Comparison of ENCODE assay signal across 15 cellular contexts in the genomic region with DNA sequence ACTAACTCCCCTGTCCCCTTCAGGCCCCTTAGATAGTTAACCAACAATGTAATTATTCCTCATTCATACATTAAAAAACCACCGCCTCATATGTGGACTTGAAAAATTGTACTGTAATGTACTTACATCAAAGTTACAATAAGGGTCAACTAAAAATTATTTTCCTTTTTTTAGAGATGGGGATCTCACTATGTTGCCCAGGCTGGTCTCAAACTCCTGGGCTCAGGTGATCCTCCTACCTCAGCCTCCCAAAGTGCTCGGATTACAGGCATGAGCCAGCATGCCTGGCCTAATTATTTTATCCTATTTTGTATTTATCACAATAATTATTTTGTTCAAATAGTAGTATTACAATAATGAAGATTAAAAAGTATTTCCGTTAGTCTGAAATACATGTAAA. TPM values are rescaled to one million over a fixed set of nuclear protein-coding genes. Genes with fewer than 3 reads are reported as not detected.
DNase-seq lines count a peak whose midpoint lies in the region; ATAC-seq and TF ChIP-seq lines count a peak whose summit lies in the region.
"Had no signal": no experiment of that assay in that cellular context is flagged by ENCODE, and none has a peak within 500 bp of the region (broad histone marks: within the 10 kb centered on the region; RNA-seq: fewer than 3 reads in every experiment).

No MANE protein-coding gene starts in this region.

- H3K27ac Mint-ChIP-seq in natural killer cell = peak overlapping the region; percentile 66 to 68
- no peak overlapping the region for H3K27ac Mint-ChIP-seq in natural killer cell treated with Interleukin-12 subunit alpha and Interleukin-12 subunit beta and Interleukin-15 and Interleukin-18, amount 100 ng/mL, for 72 hours
- peak overlapping the region; percentile 51 for H3K27ac Mint-ChIP-seq in activated naive CD8-positive, alpha-beta T cell treated with anti-CD3 and anti-CD28 coated beads for 36 hours
- H3K27ac Mint-ChIP-seq: CD4-positive, CD25-positive, alpha-beta regulatory T cell had no signal

- H3K9me3 ChIP-seq in tibial nerve = no peaks in the 10 kb centered on the region
- H3K9me3 ChIP-seq: BLaER1 treated with 17β-estradiol and CSF1 and Interleukin-3, amounts not matched to agents 10 nM and 100 nM had no signal

- intact Hi-C loops in natural killer cell (cut with micrococcal nuclease) = no loop called here

- TF ChIP-seq EP300 in tibial nerve (IDR thresholded peaks at IDR 0.05) = no peak

- no peak overlapping the region for H3K4me3 Mint-ChIP-seq in natural killer cell
- no peak overlapping the region for H3K4me3 Mint-ChIP-seq in natural killer cell treated with Interleukin-12 subunit alpha and Interleukin-12 subunit beta and Interleukin-15 and Interleukin-18, amount 100 ng/mL, for 72 hours
- H3K4me3 Mint-ChIP-seq in activated naive CD8-positive, alpha-beta T cell treated with anti-CD3 and anti-CD28 coated beads for 36 hours = no peak overlapping the region
- H3K4me3 Mint-ChIP-seq: CD4-positive, CD25-positive, alpha-beta regulatory T cell had no signal

- peaks cover 16% of the 10 kb centered on the region for H3K36me3 Mint-ChIP-seq in natural killer cell
- peaks cover 29% of the 10 kb centered on the region for H3K36me3 Mint-ChIP-seq in natural killer cell treated with Interleukin-12 subunit alpha and Interleukin-12 subunit beta and Interleukin-15 and Interleukin-18, amount 100 ng/mL, for 72 hours
- peaks cover 37% of the 10 kb centered on the region for H3K36me3 Mint-ChIP-seq in activated naive CD8-positive, alpha-beta T cell treated with anti-CD3 and anti-CD28 coated beads for 36 hours

- H3K27me3 Mint-ChIP-seq in natural killer cell (ENCODE audit: low read depth in 2 of 2) = no peaks in the 10 kb centered on the region
- H3K27me3 Mint-ChIP-seq in natural killer cell treated with Interleukin-12 subunit alpha and Interleukin-12 subunit beta and Interleukin-15 and Interleukin-18, amount 100 ng/mL, for 72 hours = no peaks in the 10 kb centered on the region
- no peaks in the 10 kb centered on the region for H3K27me3 Mint-ChIP-seq in activated naive CD8-positive, alpha-beta T cell treated with anti-CD3 and anti-CD28 coated beads for 36 hours
- H3K27me3 Mint-ChIP-seq: CD4-positive, CD25-positive, alpha-beta regulatory T cell had no signal

- TF ChIP-seq POLR2A in tibial nerve (IDR thresholded peaks at IDR 0.05) = no peak

- no peaks in the 10 kb centered on the region for H3K27me3 ChIP-seq in tibial nerve
- H3K27me3 ChIP-seq: BLaER1 treated with 17β-estradiol and CSF1 and Interleukin-3, amounts not matched to agents 10 nM and 100 nM had no signal

- H3K36me3 ChIP-seq in tibial nerve = peaks cover 2 to 52% (median 17%) of the 10 kb centered on the region in 3 donors

- no peaks in the 10 kb centered on the region for H3K9me3 Mint-ChIP-seq in natural killer cell
- no peaks in the 10 kb centered on the region for H3K9me3 Mint-ChIP-seq in natural killer cell treated with Interleukin-12 subunit alpha and Interleukin-12 subunit beta and Interleukin-15 and Interleukin-18, amount 100 ng/mL, for 72 hours
- H3K9me3 Mint-ChIP-seq in activated naive CD8-positive, alpha-beta T cell treated with anti-CD3 and anti-CD28 coated beads for 36 hours = no peaks in the 10 kb centered on the region
- H3K9me3 Mint-ChIP-seq: CD4-positive, CD25-positive, alpha-beta regulatory T cell had no signal

- no peak overlapping the region for H3K4me3 ChIP-seq in tibial nerve
- H3K4me3 ChIP-seq: BLaER1 treated with 17β-estradiol and CSF1 and Interleukin-3, amounts not matched to agents 10 nM and 100 nM; GM12878; GM23248 had no signal

- no peak overlapping the region for H3K27ac ChIP-seq in tibial nerve
- H3K27ac ChIP-seq: BLaER1 treated with 17β-estradiol and CSF1 and Interleukin-3, amounts not matched to agents 10 nM and 100 nM; GM23248 had no signal

- TF ChIP-seq CTCF in natural killer cell (IDR thresholded peaks at IDR 0.05) (no peak), tibial nerve (IDR thresholded peaks at IDR 0.05) (no peak)

- ATAC-seq in natural killer cell = no peak
- no peak for ATAC-seq in natural killer cell treated with Interleukin-12 subunit alpha and Interleukin-12 subunit beta and Interleukin-15 and Interleukin-18, amount 100 ng/mL, for 72 hours
- no peak for ATAC-seq in HG03095 (IDR thresholded peaks at IDR 0.05; ENCODE audit: unreplicated experiment)
- ATAC-seq: GM12878 had no signal

- peaks cover 0 to 9% (median 0%) of the 10 kb centered on the region in 4 donors for H3K4me1 ChIP-seq in tibial nerve

- peaks cover 17% of the 10 kb centered on the region in 2 donors for H3K4me1 Mint-ChIP-seq in natural killer cell
- peaks cover 16 to 18% of the 10 kb centered on the region in 2 donors for H3K4me1 Mint-ChIP-seq in natural killer cell treated with Interleukin-12 subunit alpha and Interleukin-12 subunit beta and Interleukin-15 and Interleukin-18, amount 100 ng/mL, for 72 hours (ENCODE audit: low read depth in 2 of 2)
- H3K4me1 Mint-ChIP-seq in activated naive CD8-positive, alpha-beta T cell treated with anti-CD3 and anti-CD28 coated beads for 36 hours = peaks cover 19% of the 10 kb centered on the region

- 96 to 98% methylated on average over 3 of the region's 3 CpGs for WGBS in tibial nerve, 2 donors

- peak; percentile 32 for DNase-seq in activated CD8-positive, alpha-beta memory T cell treated with anti-CD3 and anti-CD28 coated beads for 24 hours
- DNase-seq in activated CD8-positive, alpha-beta memory T cell treated with anti-CD3 and anti-CD28 coated beads, Interleukin-2, amount 50 U/mL, for 4 hours = no peak
- DNase-seq in natural killer cell (no peak), tibial nerve (ENCODE audit: low spot score in 2 of 2) (no peak)
- no peak for DNase-seq in natural killer cell treated with Interleukin-12 subunit alpha and Interleukin-12 subunit beta and Interleukin-15 and Interleukin-18, amount 100 ng/mL, for 72 hours (ENCODE audit: low spot score)
- DNase-seq in activated naive CD8-positive, alpha-beta T cell treated with anti-CD3 and anti-CD28 coated beads for 36 hours = no peak
- DNase-seq: 8988T; AML-193; CD4-positive, CD25-positive, alpha-beta regulatory T cell; DMS79; GM23248; H7 had no signal

RNA-seq across cellular contexts. Expression of gene RPL5, which starts 12.6 kb away (rescaled TPM):
- 100 to 1,000 TPM; 573 to 679 (median 647) TPM for total RNA-seq in natural killer cell
- 100 to 1,000 TPM; 647 to 909 TPM for total RNA-seq in natural killer cell treated with Interleukin-12 subunit alpha and Interleukin-12 subunit beta and Interleukin-15 and Interleukin-18, amount 100 ng/mL, for 72 hours
- total RNA-seq in activated naive CD8-positive, alpha-beta T cell treated with anti-CD3 and anti-CD28 coated beads for 36 hours = 1,000 to 10,000 TPM; 1,677 to 1,713 TPM
- total RNA-seq in tibial nerve = 1,000 to 10,000 TPM; 1,387 to 1,574 (median 1,436) TPM

RNA-seq across cellular contexts. Expression of gene EVI5, which starts 59.5 kb away (rescaled TPM):
- total RNA-seq in natural killer cell (1 to 10 TPM; 3.9 to 6.0 (median 5.5) TPM), tibial nerve (10 to 100 TPM; 48.7 to 70.7 (median 50.8) TPM)
- total RNA-seq in natural killer cell treated with Interleukin-12 subunit alpha and Interleukin-12 subunit beta and Interleukin-15 and Interleukin-18, amount 100 ng/mL, for 72 hours = 1 to 10 TPM; 1.2 to 6.1 TPM
- total RNA-seq in activated naive CD8-positive, alpha-beta T cell treated with anti-CD3 and anti-CD28 coated beads for 36 hours = 10 to 100 TPM; 13.6 to 13.8 TPM

Comparison
In these comparisons a context has a peak if more than half of its experiments do, and no peak if none do; other contexts are left out.
1. H3K27ac Mint-ChIP-seq: peak in natural killer cell (2 of 2) and activated naive CD8-positive, alpha-beta T cell treated with anti-CD3 and anti-CD28 coated beads for 36 hours (single experiment); none in natural killer cell treated with Interleukin-12 subunit alpha and Interleukin-12 subunit beta and Interleukin-15 and Interleukin-18, amount 100 ng/mL, for 72 hours (0 of 2).